ENCODE assay signal across 1 cellular context in the genomic region with DNA sequence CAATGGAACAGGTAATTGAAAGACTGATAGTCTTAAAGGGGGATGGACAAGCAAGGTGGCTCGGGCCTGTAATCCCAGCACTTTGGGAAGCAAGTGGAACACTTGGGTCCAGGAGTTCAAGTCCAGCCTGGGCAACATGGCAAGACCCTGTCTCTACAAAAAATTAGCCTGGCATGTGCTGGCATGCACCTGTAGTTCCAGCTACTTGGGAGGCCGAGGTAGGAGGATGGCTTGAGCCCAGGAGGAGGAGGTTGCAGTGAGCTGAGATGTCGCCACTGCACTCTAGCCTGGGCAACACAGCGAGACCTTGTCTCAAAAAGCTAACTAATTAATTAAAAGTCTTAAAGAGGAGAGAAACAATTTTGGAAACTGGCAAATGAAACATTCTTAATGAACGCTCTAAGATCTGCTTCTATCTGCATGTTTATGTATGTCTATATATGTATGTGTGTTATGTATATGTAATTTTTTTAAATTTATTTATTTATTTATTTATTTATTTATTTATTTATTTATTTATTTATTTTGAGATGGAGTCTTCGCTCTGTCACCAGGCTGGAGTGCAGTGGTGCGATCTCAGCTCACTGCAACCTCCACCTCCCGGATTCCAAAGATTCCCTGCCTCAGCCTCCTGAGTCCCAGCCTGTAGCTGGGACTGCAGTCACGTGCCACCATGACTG.
TF ChIP-seq lines count a peak whose summit lies in the region.

No MANE protein-coding gene starts in this region.

TF ChIP-seq in H1, 55 proteins besides CTCF, POLR2A, EP300 and RAD21:
- TF ChIP-seq SP2 (IDR thresholded peaks at IDR 0.05; ENCODE audit: low read length): no peak
- TF ChIP-seq TBP (IDR thresholded peaks at IDR 0.05; ENCODE audit: low read depth, low read length): no peak
- no peak for TF ChIP-seq RBBP5 (IDR thresholded peaks at IDR 0.05; ENCODE audit: borderline replicate concordance, low read depth, low read length)
- TF ChIP-seq CBX8 (IDR thresholded peaks at IDR 0.05; ENCODE audit: borderline replicate concordance, low read depth, low read length): no peak
